In genomic region chr7:92397542-92397941, GRCh38 we compare ENCODE assay signal across 28 cellular contexts.
"Had no signal": no experiment of that assay in that cellular context is flagged by ENCODE, and none has a peak within 500 bp of the region (broad histone marks: within the 10 kb centered on the region; RNA-seq: fewer than 3 reads in every experiment).

No MANE protein-coding gene starts in this region.

- H3K27ac ChIP-seq: stomach, suprapubic skin, testis, thoracic aorta, thyroid gland, tibial artery, tibial nerve, transverse colon, upper lobe of left lung, upper lobe of right lung, uterus, vagina had no signal

- H3K9me3 ChIP-seq: stomach, suprapubic skin, testis, thoracic aorta, thyroid gland, tibial artery, tibial nerve, transverse colon, upper lobe of left lung, upper lobe of right lung, uterus, vagina had no signal

- H3K4me3 ChIP-seq: stomach, suprapubic skin, testis, thoracic aorta, thyroid gland, tibial artery, tibial nerve, transverse colon, upper lobe of left lung, upper lobe of right lung, uterus, vagina had no signal

- DNase-seq: stimulated activated CD4-positive, alpha-beta T cell treated with anti-CD3 and anti-CD28 coated beads, Interleukin-2, amount 100 ng/mL, for 48 hours; stimulated activated CD4-positive, alpha-beta T cell treated with anti-CD3 and anti-CD28 coated beads, Interleukin-4, amount 100 ng/mL, for 1 hour; stimulated activated CD4-positive, alpha-beta T cell treated with anti-CD3 and anti-CD28 coated beads, Interleukin-4, amount 100 ng/mL, for 24 hours; stimulated activated CD4-positive, alpha-beta T cell treated with anti-CD3 and anti-CD28 coated beads, Interleukin-4, amount 100 ng/mL, for 4 hours; stimulated activated CD8-positive, alpha-beta memory T cell treated with anti-CD3 and anti-CD28 coated beads, Interleukin-4, amount 100 ng/mL, for 48 hours; stimulated activated naive B cell treated with anti-CD40 and anti-IgM and Interleukin-4, amounts not matched to agents 10 μg/mL and 1 μg/mL and 100 μg/mL, for 72 hours; stimulated activated naive CD4-positive, alpha-beta T cell; stimulated activated naive CD4-positive, alpha-beta T cell treated with Interleukin-2 at 50 U/mL for 16 hours; stimulated activated naive CD8-positive, alpha-beta T cell treated with anti-CD3 and anti-CD28 coated beads, Interleukin-15, amount 100 ng/mL, for 72 hours; stimulated activated naive CD8-positive, alpha-beta T cell treated with anti-CD3 and anti-CD28 coated beads, Interleukin-15, Interleukin-2, amounts not matched to agents 100 U/mL and 50 U/mL, for 24 hours; stomach; substantia nigra; testis; thyroid gland; tibial artery; transverse colon; trophoblast cell; upper lobe of right lung; uterus had no signal

- H3K4me1 ChIP-seq: stomach, suprapubic skin, tibial artery, tibial nerve, transverse colon, upper lobe of left lung, upper lobe of right lung, uterus, vagina had no signal

- H3K27ac Mint-ChIP-seq: stimulated activated effector memory CD8-positive, alpha-beta T cell treated with anti-CD3 and anti-CD28 coated beads, Interleukin-12 subunit alpha, Interleukin-12 subunit beta, amount 100 ng/mL, for 72 hours; stimulated activated memory B cell treated with anti-CD40 and anti-IgM and Interleukin-4, amounts not matched to agents 10 μg/mL and 1 μg/mL and 100 μg/mL, for 72 hours; stimulated activated naive B cell treated with anti-CD40 and anti-IgM and Interleukin-4, amounts not matched to agents 10 μg/mL and 1 μg/mL and 100 μg/mL, for 72 hours; stimulated activated naive CD8-positive, alpha-beta T cell treated with anti-CD3 and anti-CD28 coated beads, Interleukin-15, amount 100 ng/mL, for 72 hours; stimulated activated naive CD8-positive, alpha-beta T cell treated with anti-CD3 and anti-CD28 coated beads, Interleukin-15, Interleukin-2, amounts not matched to agents 100 ng/mL and 50 ng/mL, for 24 hours; type B pancreatic cell had no signal

- H3K4me3 Mint-ChIP-seq: stimulated activated effector memory CD8-positive, alpha-beta T cell treated with anti-CD3 and anti-CD28 coated beads, Interleukin-12 subunit alpha, Interleukin-12 subunit beta, amount 100 ng/mL, for 72 hours; stimulated activated memory B cell treated with anti-CD40 and anti-IgM and Interleukin-4, amounts not matched to agents 10 μg/mL and 1 μg/mL and 100 μg/mL, for 72 hours; stimulated activated naive B cell treated with anti-CD40 and anti-IgM and Interleukin-4, amounts not matched to agents 10 μg/mL and 1 μg/mL and 100 μg/mL, for 72 hours; stimulated activated naive CD8-positive, alpha-beta T cell treated with anti-CD3 and anti-CD28 coated beads, Interleukin-15, amount 100 ng/mL, for 72 hours; stimulated activated naive CD8-positive, alpha-beta T cell treated with anti-CD3 and anti-CD28 coated beads, Interleukin-15, Interleukin-2, amounts not matched to agents 100 ng/mL and 50 ng/mL, for 24 hours; type B pancreatic cell had no signal

- H3K27me3 ChIP-seq: stomach, suprapubic skin, testis, thyroid gland, tibial artery, tibial nerve, transverse colon, upper lobe of left lung, upper lobe of right lung, uterus, vagina had no signal

- H3K9me3 Mint-ChIP-seq: stimulated activated effector memory CD8-positive, alpha-beta T cell treated with anti-CD3 and anti-CD28 coated beads, Interleukin-12 subunit alpha, Interleukin-12 subunit beta, amount 100 ng/mL, for 72 hours; stimulated activated memory B cell treated with anti-CD40 and anti-IgM and Interleukin-4, amounts not matched to agents 10 μg/mL and 1 μg/mL and 100 μg/mL, for 72 hours; stimulated activated naive B cell treated with anti-CD40 and anti-IgM and Interleukin-4, amounts not matched to agents 10 μg/mL and 1 μg/mL and 100 μg/mL, for 72 hours; stimulated activated naive CD8-positive, alpha-beta T cell treated with anti-CD3 and anti-CD28 coated beads, Interleukin-15, amount 100 ng/mL, for 72 hours; stimulated activated naive CD8-positive, alpha-beta T cell treated with anti-CD3 and anti-CD28 coated beads, Interleukin-15, Interleukin-2, amounts not matched to agents 100 ng/mL and 50 ng/mL, for 24 hours; type B pancreatic cell had no signal

- H3K4me1 Mint-ChIP-seq: stimulated activated effector memory CD8-positive, alpha-beta T cell treated with anti-CD3 and anti-CD28 coated beads, Interleukin-12 subunit alpha, Interleukin-12 subunit beta, amount 100 ng/mL, for 72 hours; stimulated activated memory B cell treated with anti-CD40 and anti-IgM and Interleukin-4, amounts not matched to agents 10 μg/mL and 1 μg/mL and 100 μg/mL, for 72 hours; stimulated activated naive B cell treated with anti-CD40 and anti-IgM and Interleukin-4, amounts not matched to agents 10 μg/mL and 1 μg/mL and 100 μg/mL, for 72 hours; stimulated activated naive CD8-positive, alpha-beta T cell treated with anti-CD3 and anti-CD28 coated beads, Interleukin-15, amount 100 ng/mL, for 72 hours had no signal

- H3K27me3 Mint-ChIP-seq: stimulated activated memory B cell treated with anti-CD40 and anti-IgM and Interleukin-4, amounts not matched to agents 10 μg/mL and 1 μg/mL and 100 μg/mL, for 72 hours; stimulated activated naive B cell treated with anti-CD40 and anti-IgM and Interleukin-4, amounts not matched to agents 10 μg/mL and 1 μg/mL and 100 μg/mL, for 72 hours; stimulated activated naive CD8-positive, alpha-beta T cell treated with anti-CD3 and anti-CD28 coated beads, Interleukin-15, amount 100 ng/mL, for 72 hours; stimulated activated naive CD8-positive, alpha-beta T cell treated with anti-CD3 and anti-CD28 coated beads, Interleukin-15, Interleukin-2, amounts not matched to agents 100 ng/mL and 50 ng/mL, for 24 hours; type B pancreatic cell had no signal
